8 cellular contexts compared by ENCODE assay signal in genomic region chr2:207144191-207144795, GRCh38. TPM values are rescaled to one million over a fixed set of nuclear protein-coding genes. Genes with fewer than 3 reads are reported as not detected.
DNase-seq lines count a peak whose midpoint lies in the region; ATAC-seq and TF ChIP-seq lines count a peak whose summit lies in the region.

No MANE protein-coding gene starts in this region.

- WGBS in esophagus, 2 donors, result 87 to 89% methylated on average over 3 of the region's 3 CpGs
- WGBS in psoas muscle, 3 donors, result 87 to 93% (median 88%) methylated on average over 3 of the region's 3 CpGs

- no peak overlapping the region for H3K9ac ChIP-seq in SK-N-MC (ENCODE audit: insufficient read length)

- TF ChIP-seq CTCF in psoas muscle (IDR thresholded peaks at IDR 0.05), result no peak

- H3K27ac ChIP-seq in SK-N-MC, result peak overlapping the region; percentile 90
- peak overlapping the region; percentile 82 for H3K27ac ChIP-seq in esophagus (ENCODE audit: low read depth in 2 of 2, low read length in 1 of 2)
- peak overlapping the region; percentile 60 for H3K27ac ChIP-seq in psoas muscle

- no peak for ATAC-seq in psoas muscle
- no peak for ATAC-seq in HG03025 (IDR thresholded peaks at IDR 0.05; ENCODE audit: low FRiP score, unreplicated experiment)
- ATAC-seq in GM21367 (IDR thresholded peaks at IDR 0.05; ENCODE audit: unreplicated experiment), result no peak

- H3K4me3 ChIP-seq in SK-N-MC, result peak overlapping the region; percentile 63
- no peak overlapping the region for H3K4me3 ChIP-seq in esophagus (ENCODE audit: low read depth in 1 of 2, low read length in 2 of 2)
- peak overlapping the region; percentile 40 for H3K4me3 ChIP-seq in psoas muscle

- intact Hi-C loops in psoas muscle (cut with DNase I), result no loop called here

- H3K9me3 ChIP-seq in SK-N-MC (ENCODE audit: low read depth, low read length) (no peaks in the 10 kb centered on the region), esophagus (ENCODE audit: control insufficient read depth in 2 of 2, insufficient read depth in 1 of 2, low read depth in 1 of 2, low read length in 1 of 2) (no peaks in the 10 kb centered on the region), psoas muscle (no peaks in the 10 kb centered on the region)

- H3K27me3 ChIP-seq in esophagus (ENCODE audit: control insufficient read depth in 1 of 2, insufficient read depth in 2 of 2, low read length in 2 of 2), result no peaks in the 10 kb centered on the region
- no peaks in the 10 kb centered on the region for H3K27me3 ChIP-seq in psoas muscle (ENCODE audit: insufficient read depth in 3 of 3, low read length in 2 of 3)

- DNase-seq in DMS79 (lab: John Stamatoyannopoulos, UW) (peak; percentile 81), SK-N-MC (ENCODE audit: low read depth, low spot score) (no peak), psoas muscle (no peak), cerebellar nuclear complex (lab: John Stamatoyannopoulos, UW) (no peak)
- no peak for DNase-seq in stimulated activated CD4-positive, alpha-beta T cell treated with anti-CD3 and anti-CD28 coated beads, Interleukin-1b, Interleukin-23, amount 100 ng/mL, for 48 hours

- H3K36me3 ChIP-seq in SK-N-MC (ENCODE audit: insufficient read depth, low read length) (no peaks in the 10 kb centered on the region; the same call in 1 of the 2 replicates), esophagus (ENCODE audit: control insufficient read depth in 2 of 2, insufficient read depth in 2 of 2, low read length in 1 of 2) (peaks cover 0 to 2% of the 10 kb centered on the region in 2 donors), psoas muscle (ENCODE audit: insufficient read depth in 1 of 2, low read depth in 1 of 2) (no peaks in the 10 kb centered on the region)

- H3K4me1 ChIP-seq in esophagus (ENCODE audit: control insufficient read depth in 2 of 2, insufficient read depth in 2 of 2, low read length in 1 of 2) (peaks cover 0 to 3% of the 10 kb centered on the region in 2 donors), psoas muscle (peaks cover 51% of the 10 kb centered on the region)

RNA-seq across cellular contexts. Expression of gene KLF7, which starts 21.5 kb away (rescaled TPM):
- 1 to 10 TPM; 3.0 to 3.4 TPM for polyA plus RNA-seq in esophagus
- total RNA-seq in psoas muscle, result 10 to 100 TPM in 2 of 4 donors, 1 to 10 TPM in 2; 5.4 to 13.5 (median 11.1) TPM
- 1 to 10 TPM; 1.1 to 2.7 (median 2.4) TPM for polyA plus RNA-seq in psoas muscle

Comparison
In these comparisons a context has a peak if more than half of its experiments do, and no peak if none do; other contexts are left out.
1. H3K4me3 ChIP-seq: peak in SK-N-MC (single experiment) and psoas muscle (single experiment); none in esophagus (0 of 2).
2. Peak in every context shown above with its lines, with median percentiles within 50 percentile points of each other: H3K27ac ChIP-seq.